11 cellular contexts compared by ENCODE assay signal in genomic region chr6:56808871-56809359, GRCh38.
DNase-seq lines count a peak whose midpoint lies in the region; ATAC-seq, FAIRE-seq and TF ChIP-seq lines count a peak whose summit lies in the region.
"Had no signal": no experiment of that assay in that cellular context is flagged by ENCODE, and none has a peak within 500 bp of the region (broad histone marks: within the 10 kb centered on the region; RNA-seq: fewer than 3 reads in every experiment).

No MANE protein-coding gene starts in this region.

- H2AFZ ChIP-seq in SK-N-SH (ENCODE audit: low read depth), result no peak overlapping the region

- peaks cover 34% of the 10 kb centered on the region for H3F3A ChIP-seq in SK-N-SH (replicated peaks; ENCODE audit: insufficient read depth)

- H3K9ac ChIP-seq in SK-N-SH, result no peak overlapping the region
- no peak overlapping the region for H3K9ac ChIP-seq in kidney (ENCODE audit: low read length in 2 of 2)

- H3K9me2 ChIP-seq in SK-N-SH, result no peaks in the 10 kb centered on the region

- CTCF ChIA-PET in Caco-2 (lab: Charles Lee) (no interaction called here), SK-N-SH (lab: Yijun Ruan, JAX) (interaction anchor here (0.7 to 1.7 kb wide), 3 partner anchors 10 to 43 kb away, joined by 3 to 5 read pairs (median 4); no protein-coding TSS in a partner anchor)

- intact Hi-C loops in Caco-2 (cut with micrococcal nuclease; ENCODE audit: unreplicated experiment), result loop anchor here (2.0 to 5.0 kb wide), 2 partner anchors 34 to 148 kb away; partner anchors contain the start of gene BEND6
- intact Hi-C loops in kidney (cut with DNase I), result no loop called here

- H3K4me1 Mint-ChIP-seq in Caco-2 (ENCODE audit: low read depth, unreplicated experiment), result peaks cover 22% of the 10 kb centered on the region
- H3K4me1 Mint-ChIP-seq: activated naive CD4-positive, alpha-beta T cell treated with anti-CD3 and anti-CD28 coated beads, Interleukin-2, amount 10 ng/mL, durations not matched to agents 7 days and 5 days; IgD-negative memory B cell had no signal

- TSS peak; percentile 64 for BruUV-seq in Caco-2 (replicated peaks; lab: Mats Ljungman, UMichigan)

- H3K4me1 ChIP-seq in Caco-2 (peaks cover 42% of the 10 kb centered on the region), SK-N-SH (ENCODE audit: control insufficient read depth in 1 of 2, insufficient read depth in 2 of 2, low read depth in 1 of 2, low read length in 1 of 2) (peaks cover 14 to 40% of the 10 kb centered on the region in 2 experiments), kidney (ENCODE audit: control insufficient read depth in 1 of 2, insufficient read depth in 1 of 2, low read depth in 1 of 2, low read length in 2 of 2) (no peaks in the 10 kb centered on the region)
- H3K4me1 ChIP-seq: pancreas had no signal

- no peak for TF ChIP-seq EP300 in SK-N-SH (IDR thresholded peaks at IDR 0.05; ENCODE audit: borderline replicate concordance in 1 of 2, low read depth in 1 of 2, low read length in 1 of 2)

- no peak for TF ChIP-seq RAD21 in SK-N-SH (IDR thresholded peaks at IDR 0.05; ENCODE audit: low read length)

- no peaks in the 10 kb centered on the region for H3K9me3 ChIP-seq in Caco-2
- no peaks in the 10 kb centered on the region for H3K9me3 ChIP-seq in SK-N-SH
- H3K9me3 ChIP-seq in kidney (ENCODE audit: control insufficient read depth in 1 of 2, low read length in 2 of 2), result no peaks in the 10 kb centered on the region
- H3K9me3 ChIP-seq: pancreas had no signal

- DNase-seq in Caco-2 (peak; percentile 55 to 60), SK-N-SH (no peak), kidney glomerular epithelial cell (lab: John Stamatoyannopoulos, UW) (peak; percentile 48), kidney (no peak), cerebellum (ENCODE audit: low spot score) (no peak)
- DNase-seq: activated naive CD4-positive, alpha-beta T cell treated with anti-CD3 and anti-CD28 coated beads, Interleukin-2, amount 10 ng/mL, durations not matched to agents 7 days and 5 days; pancreas had no signal

- H3K4me2 ChIP-seq in SK-N-SH, result no peak overlapping the region

- peak; percentile 63 for ATAC-seq in HG03432 (IDR thresholded peaks at IDR 0.05; ENCODE audit: unreplicated experiment)
- no peak for ATAC-seq in GM21515 (IDR thresholded peaks at IDR 0.05; ENCODE audit: unreplicated experiment)
- no peak for ATAC-seq in GM19455 (IDR thresholded peaks at IDR 0.05; ENCODE audit: unreplicated experiment)

- peak overlapping the region; percentile 31 for H3K4me3 Mint-ChIP-seq in Caco-2 (ENCODE audit: unreplicated experiment)
- H3K4me3 Mint-ChIP-seq: activated naive CD4-positive, alpha-beta T cell treated with anti-CD3 and anti-CD28 coated beads, Interleukin-2, amount 10 ng/mL, durations not matched to agents 7 days and 5 days; IgD-negative memory B cell had no signal

- POLR2A ChIA-PET in Caco-2 (lab: Charles Lee) (no interaction called here), SK-N-SH (lab: Yijun Ruan, JAX) (no interaction called here)

- peak overlapping the region; percentile 87 for H3K27ac Mint-ChIP-seq in Caco-2 (ENCODE audit: unreplicated experiment)
- H3K27ac Mint-ChIP-seq: activated naive CD4-positive, alpha-beta T cell treated with anti-CD3 and anti-CD28 coated beads, Interleukin-2, amount 10 ng/mL, durations not matched to agents 7 days and 5 days; IgD-negative memory B cell had no signal

- H3K27me3 ChIP-seq in Caco-2 (replicated peaks; ENCODE audit: control insufficient read depth, insufficient read depth, low read length) (no peaks in the 10 kb centered on the region), SK-N-SH (ENCODE audit: insufficient read depth) (no peaks in the 10 kb centered on the region)
- H3K27me3 ChIP-seq: pancreas had no signal

- no peak for FAIRE-seq in kidney (lab: Jason Lieb, UNC)
- FAIRE-seq: pancreas had no signal

- peak overlapping the region; percentile 51 to 56 for H3K27ac ChIP-seq in SK-N-SH (ENCODE audit: low read depth in 2 of 2, low read length in 1 of 2)
- H3K27ac ChIP-seq in kidney (ENCODE audit: low read depth in 2 of 2, low read length in 2 of 2), result no peak overlapping the region
- H3K27ac ChIP-seq: pancreas had no signal

- H3K36me3 Mint-ChIP-seq in Caco-2 (ENCODE audit: insufficient read depth, unreplicated experiment), result peaks cover 6% of the 10 kb centered on the region
- H3K36me3 Mint-ChIP-seq: activated naive CD4-positive, alpha-beta T cell treated with anti-CD3 and anti-CD28 coated beads, Interleukin-2, amount 10 ng/mL, durations not matched to agents 7 days and 5 days; IgD-negative memory B cell had no signal

- no peak for TF ChIP-seq CTCF in Caco-2 (IDR thresholded peaks at IDR 0.05; ENCODE audit: insufficient read depth in 1 of 2, low read depth in 1 of 2, low read length in 1 of 2, severe bottlenecking in 1 of 2, unreplicated experiment in 1 of 2)
- no peak for TF ChIP-seq CTCF in SK-N-SH (IDR thresholded peaks at IDR 0.05)
- no peak for TF ChIP-seq CTCF in kidney (IDR thresholded peaks at IDR 0.05; ENCODE audit: borderline replicate concordance, extremely low read depth, insufficient read depth)

- H3K79me2 ChIP-seq in SK-N-SH (ENCODE audit: insufficient read depth), result peaks cover 100% of the 10 kb centered on the region

- WGBS in SK-N-SH (ENCODE audit: low lambda C conversion rate), result 43% methylated on average over 3 of the region's 3 CpGs

- H3K36me3 ChIP-seq in Caco-2 (ENCODE audit: control insufficient read depth, insufficient read depth, low read length) (no peaks in the 10 kb centered on the region), SK-N-SH (replicated peaks in 1 of 2; ENCODE audit: control insufficient read depth in 1 of 2, insufficient read depth in 2 of 2, low read length in 1 of 2) (peaks cover 0 to 12% of the 10 kb centered on the region in 2 experiments), kidney (ENCODE audit: control insufficient read depth in 1 of 2, insufficient read depth in 2 of 2, low read length in 2 of 2) (no peaks in the 10 kb centered on the region)
- H3K36me3 ChIP-seq: pancreas had no signal

- H3K4me3 ChIP-seq in Caco-2 (ENCODE audit: low read depth, low read length) (no peak overlapping the region), SK-N-SH (ENCODE audit: low read depth in 2 of 2, low read length in 1 of 2) (no peak overlapping the region), kidney (ENCODE audit: low read length in 2 of 2) (no peak overlapping the region)
- H3K4me3 ChIP-seq: pancreas had no signal

- H3K9me3 Mint-ChIP-seq in Caco-2 (ENCODE audit: unreplicated experiment), result no peaks in the 10 kb centered on the region
- H3K9me3 Mint-ChIP-seq: activated naive CD4-positive, alpha-beta T cell treated with anti-CD3 and anti-CD28 coated beads, Interleukin-2, amount 10 ng/mL, durations not matched to agents 7 days and 5 days; IgD-negative memory B cell had no signal

- H4K20me1 ChIP-seq in SK-N-SH (ENCODE audit: insufficient read depth), result peaks cover 92% of the 10 kb centered on the region

- H3K27me3 Mint-ChIP-seq in Caco-2 (ENCODE audit: insufficient read depth, unreplicated experiment), result no peaks in the 10 kb centered on the region

TF ChIP-seq in SK-N-SH, 30 proteins besides CTCF, POLR2A, EP300 and RAD21:
- no peak for TF ChIP-seq GABPA (IDR thresholded peaks at IDR 0.05; ENCODE audit: low read depth)
- TF ChIP-seq, protein P1, sequence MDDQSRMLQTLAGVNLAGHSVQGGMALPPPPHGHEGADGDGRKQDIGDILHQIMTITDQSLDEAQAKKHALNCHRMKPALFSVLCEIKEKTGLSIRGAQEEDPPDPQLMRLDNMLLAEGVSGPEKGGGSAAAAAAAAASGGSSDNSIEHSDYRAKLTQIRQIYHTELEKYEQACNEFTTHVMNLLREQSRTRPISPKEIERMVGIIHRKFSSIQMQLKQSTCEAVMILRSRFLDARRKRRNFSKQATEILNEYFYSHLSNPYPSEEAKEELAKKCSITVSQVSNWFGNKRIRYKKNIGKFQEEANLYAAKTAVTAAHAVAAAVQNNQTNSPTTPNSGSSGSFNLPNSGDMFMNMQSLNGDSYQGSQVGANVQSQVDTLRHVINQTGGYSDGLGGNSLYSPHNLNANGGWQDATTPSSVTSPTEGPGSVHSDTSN (IDR thresholded peaks at IDR 0.05), result peak; percentile 31
- TF ChIP-seq FOSL2 (IDR thresholded peaks at IDR 0.05; ENCODE audit: borderline replicate concordance, low read depth), result peak; percentile 39; the same call in 1 of the 2 replicates
- no peak for TF ChIP-seq RXRA (IDR thresholded peaks at IDR 0.05; ENCODE audit: borderline replicate concordance, low read depth)
- no peak for TF ChIP-seq FOXJ3 (CRISPR knock-in tag; IDR thresholded peaks at IDR 0.05)
- TF ChIP-seq JUND (IDR thresholded peaks at IDR 0.05), result no peak
- no peak for TF ChIP-seq USF1 (IDR thresholded peaks at IDR 0.05; ENCODE audit: borderline replicate concordance, low read depth)
- TF ChIP-seq RCOR1 (IDR thresholded peaks at IDR 0.05; ENCODE audit: low read length), result no peak
- TF ChIP-seq NRF1 (IDR thresholded peaks at IDR 0.05; ENCODE audit: low read depth, low read length), result no peak
- TF ChIP-seq SIN3A (IDR thresholded peaks at IDR 0.05; ENCODE audit: borderline replicate concordance, low read depth, low read length), result 0 out of 2 replicates have a peak, but pooled peaks have one; percentile 22
- no peak for TF ChIP-seq NFIC (IDR thresholded peaks at IDR 0.05; ENCODE audit: borderline replicate concordance)

Comparison
In these comparisons a context has a peak if more than half of its experiments do, and no peak if none do; other contexts are left out.
1. DNase-seq: peak in Caco-2 (2 of 2) and kidney glomerular epithelial cell (single experiment); none in SK-N-SH (single experiment), kidney (single experiment) and cerebellum (single experiment).
2. H3K27ac ChIP-seq: peak in SK-N-SH (2 of 2); none in kidney (0 of 2).